Comparison of ENCODE assay signal across 9 cellular contexts in genomic region chr6:108737594-108738546, GRCh38.
DNase-seq lines count a peak whose midpoint lies in the region.
"Had no signal": no experiment of that assay in that cellular context is flagged by ENCODE, and none has a peak within 500 bp of the region (broad histone marks: within the 10 kb centered on the region; RNA-seq: fewer than 3 reads in every experiment).

No MANE protein-coding gene starts in this region.

- POLR2A ChIA-PET in activated CD4-positive, alpha-beta memory T cell treated with anti-CD3 and anti-CD28 coated beads, Interleukin-2, amount 10 ng/mL, durations not matched to agents 7 days and 5 days (lab: Charles Lee), result interaction anchor here (0.9 kb wide), 1 partner anchor 136 kb away, joined by 3 read pairs; no protein-coding TSS in a partner anchor

- H3K9me3 Mint-ChIP-seq in activated CD4-positive, alpha-beta memory T cell treated with anti-CD3 and anti-CD28 coated beads, Interleukin-2, amount 10 ng/mL, durations not matched to agents 7 days and 5 days, result no peaks in the 10 kb centered on the region
- H3K9me3 Mint-ChIP-seq: central memory CD8-positive, alpha-beta T cell had no signal

- H3K36me3 Mint-ChIP-seq in activated CD4-positive, alpha-beta memory T cell treated with anti-CD3 and anti-CD28 coated beads, Interleukin-2, amount 10 ng/mL, durations not matched to agents 7 days and 5 days (ENCODE audit: low read depth), result no peaks in the 10 kb centered on the region

- DNase-seq in A172 (ENCODE audit: low spot score), result peak; percentile 97
- DNase-seq in HCEC 1CT, result peak; percentile 97
- DNase-seq in activated CD4-positive, alpha-beta memory T cell treated with anti-CD3 and anti-CD28 coated beads, Interleukin-2, amount 10 ng/mL, durations not matched to agents 7 days and 5 days, result peak; percentile 52
- peak; percentile 73 for DNase-seq in islet precursor cell
- no peak for DNase-seq in NCI-H524 treated with DMSO at 0.1 percent for 48 hours (lab: John Stamatoyannopoulos, UW)
- no peak for DNase-seq in SKM-1 (lab: John Stamatoyannopoulos, UW; ENCODE audit: unreplicated experiment)
- no peak for DNase-seq in epidermal melanocyte (ENCODE audit: insufficient read length, low spot score)
- no peak for DNase-seq in SHP77 treated with DMSO at 0.1 percent for 48 hours (lab: John Stamatoyannopoulos, UW)

- H3K4me1 Mint-ChIP-seq in activated CD4-positive, alpha-beta memory T cell treated with anti-CD3 and anti-CD28 coated beads, Interleukin-2, amount 10 ng/mL, durations not matched to agents 7 days and 5 days, result peaks cover 8% of the 10 kb centered on the region

- no peak overlapping the region for H3K4me3 Mint-ChIP-seq in activated CD4-positive, alpha-beta memory T cell treated with anti-CD3 and anti-CD28 coated beads, Interleukin-2, amount 10 ng/mL, durations not matched to agents 7 days and 5 days
- H3K4me3 Mint-ChIP-seq: central memory CD8-positive, alpha-beta T cell had no signal

- H3K27me3 Mint-ChIP-seq in activated CD4-positive, alpha-beta memory T cell treated with anti-CD3 and anti-CD28 coated beads, Interleukin-2, amount 10 ng/mL, durations not matched to agents 7 days and 5 days, result no peaks in the 10 kb centered on the region

- H3K27ac Mint-ChIP-seq in activated CD4-positive, alpha-beta memory T cell treated with anti-CD3 and anti-CD28 coated beads, Interleukin-2, amount 10 ng/mL, durations not matched to agents 7 days and 5 days, result no peak overlapping the region

- CTCF ChIA-PET in activated CD4-positive, alpha-beta memory T cell treated with anti-CD3 and anti-CD28 coated beads, Interleukin-2, amount 10 ng/mL, durations not matched to agents 7 days and 5 days (lab: Charles Lee), result no interaction called here

Comparison
In these comparisons a context has a peak if more than half of its experiments do, and no peak if none do; other contexts are left out.
1. DNase-seq: peak in A172 (single experiment), HCEC 1CT (single experiment), activated CD4-positive, alpha-beta memory T cell treated with anti-CD3 and anti-CD28 coated beads, Interleukin-2, amount 10 ng/mL, durations not matched to agents 7 days and 5 days (single experiment) and islet precursor cell (single experiment); none in NCI-H524 treated with DMSO at 0.1 percent for 48 hours (single experiment), SKM-1 (single experiment), epidermal melanocyte (single experiment) and SHP77 treated with DMSO at 0.1 percent for 48 hours (single experiment).